Comparison of ENCODE assay signal across 14 cellular contexts in genomic region chr14:52902971-52903385, GRCh38. TPM values are rescaled to one million over a fixed set of nuclear protein-coding genes. Genes with fewer than 3 reads are reported as not detected.
DNase-seq lines count a peak whose midpoint lies in the region; TF ChIP-seq lines count a peak whose summit lies in the region.
"Had no signal": no experiment of that assay in that cellular context is flagged by ENCODE, and none has a peak within 500 bp of the region (broad histone marks: within the 10 kb centered on the region; RNA-seq: fewer than 3 reads in every experiment).

No MANE protein-coding gene starts in this region.

- in situ Hi-C loops in astrocyte of the spinal cord (cut with HindIII; ENCODE audit: low sequenced_read_pairs): no loop called here

- DNase-seq in HT1080 (ENCODE audit: low read depth) (peak; percentile 60), astrocyte of the spinal cord (ENCODE audit: low read depth, low spot score) (peak; percentile 63), glomerular visceral epithelial cell (ENCODE audit: extremely low spot score) (peak; percentile 42), DMS153 treated with DMSO at 0.1 percent for 48 hours (lab: John Stamatoyannopoulos, UW; ENCODE audit: unreplicated experiment) (no peak), HuH-7.5 (ENCODE audit: low spot score) (no peak), Kasumi-1 (lab: John Stamatoyannopoulos, UW) (no peak), substantia nigra (lab: John Stamatoyannopoulos, UW) (no peak)
- DNase-seq: C1 segment of cervical spinal cord; MV-4-11; NCI-H2171 treated with DMSO at 0.1 percent for 48 hours; OCI-M1; stimulated activated naive CD8-positive, alpha-beta T cell treated with anti-CD3 and anti-CD28 coated beads, Interleukin-15, Interleukin-2, amounts not matched to agents 100 U/mL and 50 U/mL, for 24 hours; T-helper 2 cell had no signal

- no peak for TF ChIP-seq CTCF in astrocyte of the spinal cord (IDR thresholded peaks at IDR 0.05; ENCODE audit: low read depth, low read length)

- peaks cover 42% of the 10 kb centered on the region for H3K36me3 ChIP-seq in skeletal muscle satellite cell (ENCODE audit: insufficient read depth, low read length)

- H3K4me3 ChIP-seq in astrocyte of the spinal cord (ENCODE audit: low read depth, low read length) (no peak overlapping the region), skeletal muscle satellite cell (ENCODE audit: low read length) (no peak overlapping the region)

- no peaks in the 10 kb centered on the region for H3K27me3 ChIP-seq in skeletal muscle satellite cell (ENCODE audit: control insufficient read depth, insufficient read depth, low read length)

- H3K9ac ChIP-seq in skeletal muscle satellite cell (ENCODE audit: low read depth, low read length): no peak overlapping the region

- no peak overlapping the region for H3K27ac ChIP-seq in substantia nigra (ENCODE audit: low read depth, low read length, poor library complexity, severe bottlenecking)

- peak overlapping the region; percentile 61 for H3K4me2 ChIP-seq in skeletal muscle satellite cell (ENCODE audit: low read length)

- peaks cover 69% of the 10 kb centered on the region for H3K4me1 ChIP-seq in skeletal muscle satellite cell (ENCODE audit: control insufficient read depth, insufficient read depth, low read length)

- no peaks in the 10 kb centered on the region for H3K9me3 ChIP-seq in skeletal muscle satellite cell (replicated peaks; ENCODE audit: low read length)

RNA-seq across cellular contexts. Expression of gene FERMT2, which starts 47.9 kb away (rescaled TPM):
- 58.0 and 60.8 TPM in 2 replicates for total RNA-seq in HT1080 (2014; rRNA removed; shearing (Covaris generic))
- polyA plus RNA-seq in HT1080 (2015; cell fraction: cytosol; rRNA removed): 52.1 and 60.9 TPM in 2 replicates
- 83.1 and 97.3 TPM in 2 replicates for polyA plus RNA-seq in HT1080 (2015; cell fraction: nucleus; rRNA removed)
- total RNA-seq in skeletal muscle satellite cell (2012; rRNA removed): 132 and 161 TPM in 2 replicates

Comparison
In these comparisons a context has a peak if more than half of its experiments do, and no peak if none do; other contexts are left out.
1. DNase-seq: peak in HT1080 (single experiment), astrocyte of the spinal cord (single experiment) and glomerular visceral epithelial cell (single experiment); none in DMS153 treated with DMSO at 0.1 percent for 48 hours (single experiment), HuH-7.5 (single experiment), Kasumi-1 (0 of 2) and substantia nigra (0 of 49).